21 cellular contexts compared by ENCODE assay signal in the genomic region with DNA sequence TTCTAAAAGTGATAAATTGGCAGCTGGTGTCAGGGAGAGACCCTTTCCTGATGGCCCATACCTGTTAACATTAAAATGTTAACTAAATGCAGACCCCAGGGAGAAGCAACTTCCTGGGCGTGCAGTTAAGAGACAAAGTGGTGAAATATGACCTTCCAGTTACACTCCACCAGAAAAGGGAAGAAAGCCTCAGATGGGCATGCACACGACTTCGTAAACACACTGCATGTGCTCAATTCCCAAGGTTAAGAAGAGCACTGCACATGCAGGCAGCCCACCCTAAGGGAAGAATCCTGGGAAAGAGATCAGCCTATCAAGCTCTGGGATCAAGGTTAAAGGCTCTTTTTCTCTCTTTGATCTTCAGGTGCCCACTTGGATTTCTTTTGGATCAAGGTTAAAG. TPM values are rescaled to one million over a fixed set of nuclear protein-coding genes. Genes with fewer than 3 reads are reported as not detected.
DNase-seq lines count a peak whose midpoint lies in the region; ATAC-seq and TF ChIP-seq lines count a peak whose summit lies in the region.
"Had no signal": no experiment of that assay in that cellular context is flagged by ENCODE, and none has a peak within 500 bp of the region (broad histone marks: within the 10 kb centered on the region; RNA-seq: fewer than 3 reads in every experiment).

No MANE protein-coding gene starts in this region.

- H3K4me1 ChIP-seq in transverse colon: peaks cover 0 to 10% (median 0%) of the 10 kb centered on the region in 4 donors

- H3K9me3 ChIP-seq in T-helper 17 cell (ENCODE audit: control insufficient read depth, low read length, poor library complexity, severe bottlenecking): no peaks in the 10 kb centered on the region
- no peaks in the 10 kb centered on the region for H3K9me3 ChIP-seq in transverse colon

- H3K4me3 ChIP-seq in NB4 (ENCODE audit: low read depth, low read length) (no peak overlapping the region), transverse colon (no peak overlapping the region)
- H3K4me3 ChIP-seq: GM12878, K562 had no signal

- H3K36me3 Mint-ChIP-seq in activated CD4-positive, alpha-beta T cell treated with anti-CD3 and anti-CD28 coated beads, Interleukin-2, amount 10 ng/mL, durations not matched to agents 7 days and 5 days (ENCODE audit: low read depth): peaks cover 36% of the 10 kb centered on the region
- peaks cover 3% of the 10 kb centered on the region for H3K36me3 Mint-ChIP-seq in T-helper 17 cell (ENCODE audit: low read depth)
- H3K36me3 Mint-ChIP-seq: CD4-positive, CD25-positive, alpha-beta regulatory T cell had no signal

- POLR2A ChIA-PET in activated CD4-positive, alpha-beta T cell treated with anti-CD3 and anti-CD28 coated beads, Interleukin-2, amount 10 ng/mL, durations not matched to agents 7 days and 5 days (lab: Charles Lee): interaction anchor here (0.6 kb wide), 1 partner anchor 9 kb away, joined by 3 read pairs; no protein-coding TSS in a partner anchor

- no peak for TF ChIP-seq EP300 in transverse colon (IDR thresholded peaks at IDR 0.05; ENCODE audit: low read depth)

- TF ChIP-seq CTCF in NB4 (IDR thresholded peaks at IDR 0.05; ENCODE audit: low read depth, low read length): no peak
- TF ChIP-seq CTCF in transverse colon (IDR thresholded peaks at IDR 0.05): no peak

- WGBS in transverse colon (ENCODE audit: low coverage in 1 of 2), 2 donors: 78 to 93% methylated on average over 2 to 3 of the region's 3 CpGs

- H3K4me3 Mint-ChIP-seq in activated CD4-positive, alpha-beta T cell treated with anti-CD3 and anti-CD28 coated beads, Interleukin-2, amount 10 ng/mL, durations not matched to agents 7 days and 5 days: no peak overlapping the region
- no peak overlapping the region for H3K4me3 Mint-ChIP-seq in T-helper 17 cell
- H3K4me3 Mint-ChIP-seq: CD4-positive, CD25-positive, alpha-beta regulatory T cell; H9; HFFc6; T-helper 2 cell treated with Interferon-gamma antibody and Interleukin-4, amounts not matched to agents 5 μg/mL and 100 μg/mL, for 36 hours had no signal

- peak overlapping the region; percentile 71 for H3K27ac Mint-ChIP-seq in activated CD4-positive, alpha-beta T cell treated with anti-CD3 and anti-CD28 coated beads, Interleukin-2, amount 10 ng/mL, durations not matched to agents 7 days and 5 days
- peak overlapping the region; percentile 30 for H3K27ac Mint-ChIP-seq in T-helper 17 cell
- H3K27ac Mint-ChIP-seq: HFFc6; T-helper 2 cell treated with Interferon-gamma antibody and Interleukin-4, amounts not matched to agents 5 μg/mL and 100 μg/mL, for 36 hours had no signal

- peaks cover 44% of the 10 kb centered on the region for H3K4me1 Mint-ChIP-seq in activated CD4-positive, alpha-beta T cell treated with anti-CD3 and anti-CD28 coated beads, Interleukin-2, amount 10 ng/mL, durations not matched to agents 7 days and 5 days
- H3K4me1 Mint-ChIP-seq in T-helper 17 cell: peaks cover 24% of the 10 kb centered on the region

- no peaks in the 10 kb centered on the region for H3K27me3 Mint-ChIP-seq in activated CD4-positive, alpha-beta T cell treated with anti-CD3 and anti-CD28 coated beads, Interleukin-2, amount 10 ng/mL, durations not matched to agents 7 days and 5 days
- H3K27me3 Mint-ChIP-seq in T-helper 17 cell: no peaks in the 10 kb centered on the region
- H3K27me3 Mint-ChIP-seq: CD4-positive, CD25-positive, alpha-beta regulatory T cell had no signal

- no peak for ATAC-seq in T-helper 17 cell
- ATAC-seq: GM12878, K562, Right ventricle myocardium inferior had no signal

- H3K27me3 ChIP-seq in transverse colon: no peaks in the 10 kb centered on the region

- CTCF ChIA-PET in activated CD4-positive, alpha-beta T cell treated with anti-CD3 and anti-CD28 coated beads, Interleukin-2, amount 10 ng/mL, durations not matched to agents 7 days and 5 days (lab: Charles Lee): no interaction called here

- intact Hi-C loops in transverse colon (cut with DNase I; ENCODE audit: low total_unique reads): no loop called here

- no peak for TF ChIP-seq POLR2A in NB4 (IDR thresholded peaks at IDR 0.05; ENCODE audit: extremely low read depth, insufficient read length)
- TF ChIP-seq POLR2A in transverse colon (IDR thresholded peaks at IDR 0.05): no peak

- no peak overlapping the region for H3K27ac ChIP-seq in transverse colon

- peaks cover 26% of the 10 kb centered on the region for H3K9me3 Mint-ChIP-seq in activated CD4-positive, alpha-beta T cell treated with anti-CD3 and anti-CD28 coated beads, Interleukin-2, amount 10 ng/mL, durations not matched to agents 7 days and 5 days
- H3K9me3 Mint-ChIP-seq: CD4-positive, CD25-positive, alpha-beta regulatory T cell; H9; HFFc6; T-helper 2 cell treated with Interferon-gamma antibody and Interleukin-4, amounts not matched to agents 5 μg/mL and 100 μg/mL, for 36 hours had no signal

- no peak for DNase-seq in activated CD4-positive, alpha-beta T cell treated with anti-CD3 and anti-CD28 coated beads, Interleukin-2, amount 10 ng/mL, durations not matched to agents 7 days and 5 days
- DNase-seq in activated CD4-positive, alpha-beta T cell treated with anti-CD3 and anti-CD28 coated beads for 1 hour: no peak
- DNase-seq in NB4 (ENCODE audit: low read depth) (peak; percentile 75), T-helper 17 cell (no peak), transverse colon (no peak), NCI-H2227 treated with DMSO at 0.1 percent for 48 hours (lab: John Stamatoyannopoulos, UW) (no peak)
- DNase-seq in activated effector memory CD4-positive, alpha-beta T cell treated with anti-CD3 and anti-CD28 coated beads, Interleukin-2, amount 50 U/mL, for 16 hours: no peak
- DNase-seq: CD4-positive, CD25-positive, alpha-beta regulatory T cell; DMS79; H9; HFFc6; NCI-H1417; NCI-H187; NCI-H345; NCI-H524; NCI-H774; NK-92 treated with Interleukin-12 subunit alpha and Interleukin-12 subunit beta, amount 100 ng/mL, for 24 hours had no signal

- no peaks in the 10 kb centered on the region for H3K36me3 ChIP-seq in transverse colon

- in situ Hi-C loops in transverse colon (cut with MboI; ENCODE audit: low pct_ligation_motif_present in 1 of 4, low pct_unique_long_range_greater_than_20kb in 1 of 4, low sequenced_read_pairs in 3 of 4): loop anchor here in 2 of 4 donors (25.0 kb wide), 2 partner anchors 267 to 342 kb away; partner anchors contain the start of gene GBP3 (in 1 of the 2)

RNA-seq across cellular contexts. Expression of gene GBP6, which starts 9.6 kb away (rescaled TPM):
- total RNA-seq in activated CD4-positive, alpha-beta T cell treated with anti-CD3 and anti-CD28 coated beads, Interleukin-2, amount 10 ng/mL, durations not matched to agents 7 days and 5 days: under 1 TPM; 0.27 to 0.31 TPM
- total RNA-seq in T-helper 17 cell: under 1 TPM; 0.17 to 0.23 TPM
- total RNA-seq in transverse colon: not detected
- total RNA-seq: H9, HFFc6, K562 had no signal
